13 cellular contexts compared by ENCODE assay signal in the genomic region with DNA sequence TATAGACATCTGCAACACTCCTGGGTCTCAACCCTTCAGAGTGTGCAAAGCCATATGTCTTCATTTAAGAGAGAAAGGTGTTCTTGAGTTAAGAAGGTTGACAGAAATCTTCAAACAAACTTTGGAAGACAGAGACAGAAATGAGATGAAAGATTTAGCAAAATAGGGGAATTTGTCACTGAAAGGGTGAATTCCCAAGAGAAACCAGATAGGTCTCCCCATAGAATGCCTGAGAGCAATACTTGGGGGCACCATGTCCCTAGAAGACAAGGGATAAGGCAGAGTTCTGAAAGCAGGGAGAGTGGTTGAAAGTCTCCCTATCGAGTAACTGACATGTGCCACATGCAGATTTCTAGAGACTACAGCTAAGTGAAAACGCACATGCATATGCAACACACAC. TPM values are rescaled to one million over a fixed set of nuclear protein-coding genes. Genes with fewer than 3 reads are reported as not detected.
DNase-seq lines count a peak whose midpoint lies in the region; ATAC-seq and TF ChIP-seq lines count a peak whose summit lies in the region.
"Had no signal": no experiment of that assay in that cellular context is flagged by ENCODE, and none has a peak within 500 bp of the region (broad histone marks: within the 10 kb centered on the region; RNA-seq: fewer than 3 reads in every experiment).

No MANE protein-coding gene starts in this region.

- intact Hi-C loops in Caco-2 (cut with micrococcal nuclease; ENCODE audit: unreplicated experiment) = no loop called here

- ATAC-seq in HG02973 (IDR thresholded peaks at IDR 0.05; ENCODE audit: unreplicated experiment) (peak; percentile 50), HG02588 (IDR thresholded peaks at IDR 0.05; ENCODE audit: unreplicated experiment) (no peak), esophagus mucosa (no peak)

- peak overlapping the region; percentile 59 for H3K27ac Mint-ChIP-seq in Caco-2 (ENCODE audit: unreplicated experiment)
- H3K27ac Mint-ChIP-seq: activated naive CD8-positive, alpha-beta T cell treated with anti-CD3 and anti-CD28 coated beads for 36 hours had no signal

- peaks cover 66% of the 10 kb centered on the region for H3K36me3 Mint-ChIP-seq in Caco-2 (ENCODE audit: insufficient read depth, unreplicated experiment)

- no peaks in the 10 kb centered on the region for H3K27me3 ChIP-seq in Caco-2 (replicated peaks; ENCODE audit: control insufficient read depth, insufficient read depth, low read length)

- no peak for TF ChIP-seq POLR2A in NB4 (IDR thresholded peaks at IDR 0.05; ENCODE audit: extremely low read depth, insufficient read length)

- H3K9me3 ChIP-seq in Caco-2 = peaks cover 4% of the 10 kb centered on the region; the same call in 1 of the 2 replicates

- CTCF ChIA-PET in Caco-2 (lab: Charles Lee) = no interaction called here

- peaks cover 8% of the 10 kb centered on the region; the same call in 1 of the 2 replicates for H3K4me1 ChIP-seq in Caco-2

- BruUV-seq in Caco-2 (replicated peaks; lab: Mats Ljungman, UMichigan) = no TSS peak

- no peaks in the 10 kb centered on the region for H3K27me3 Mint-ChIP-seq in Caco-2 (ENCODE audit: insufficient read depth, unreplicated experiment)

- DNase-seq in Caco-2 (no peak), GM20000 (ENCODE audit: low spot score) (peak; percentile 20), NB4 (ENCODE audit: low read depth) (peak; percentile 48), SHP77 treated with DMSO at 0.1 percent for 48 hours (lab: John Stamatoyannopoulos, UW) (no peak)
- DNase-seq in activated CD4-positive, alpha-beta T cell treated with anti-CD3 and anti-CD28 coated beads for 48 hours = no peak
- DNase-seq: activated CD8-positive, alpha-beta memory T cell treated with anti-CD3 and anti-CD28 coated beads, Interleukin-2, amount 50 U/mL, for 4 hours; activated naive CD8-positive, alpha-beta T cell treated with anti-CD3 and anti-CD28 coated beads for 36 hours; NCI-H2029; stimulated activated CD4-positive, alpha-beta T cell treated with anti-CD3 and anti-CD28 coated beads, Interleukin-1b, Interleukin-23, amount 100 ng/mL, for 48 hours had no signal

- no peak overlapping the region for H3K4me3 ChIP-seq in Caco-2 (ENCODE audit: low read depth, low read length)
- no peak overlapping the region for H3K4me3 ChIP-seq in NB4 (ENCODE audit: low read depth, low read length)
- H3K4me3 ChIP-seq: K562 had no signal

- no peaks in the 10 kb centered on the region for H3K9me3 Mint-ChIP-seq in Caco-2 (ENCODE audit: unreplicated experiment)
- H3K9me3 Mint-ChIP-seq: activated naive CD8-positive, alpha-beta T cell treated with anti-CD3 and anti-CD28 coated beads for 36 hours had no signal

- POLR2A ChIA-PET in Caco-2 (lab: Charles Lee) = no interaction called here

- H3K4me1 Mint-ChIP-seq in Caco-2 (ENCODE audit: low read depth, unreplicated experiment) = peaks cover 27% of the 10 kb centered on the region

- TF ChIP-seq CTCF in Caco-2 (IDR thresholded peaks at IDR 0.05; ENCODE audit: insufficient read depth in 1 of 2, low read depth in 1 of 2, low read length in 1 of 2, severe bottlenecking in 1 of 2, unreplicated experiment in 1 of 2) (no peak), GM20000 (IDR thresholded peaks at IDR 0.05; ENCODE audit: extremely low read depth, missing control alignments) (no peak), NB4 (IDR thresholded peaks at IDR 0.05; ENCODE audit: low read depth, low read length) (no peak)

- H3K4me3 Mint-ChIP-seq in Caco-2 (ENCODE audit: unreplicated experiment) = no peak overlapping the region
- H3K4me3 Mint-ChIP-seq: activated naive CD8-positive, alpha-beta T cell treated with anti-CD3 and anti-CD28 coated beads for 36 hours had no signal

- no peaks in the 10 kb centered on the region for H3K36me3 ChIP-seq in Caco-2 (ENCODE audit: control insufficient read depth, insufficient read depth, low read length)

RNA-seq across cellular contexts. Expression of a gene that starts 50.0 kb away (rescaled TPM):
- total RNA-seq in Caco-2 (2022) = 180 TPM in 2 replicates
- total RNA-seq in esophagus mucosa = 20.8 TPM

Comparison
In these comparisons a context has a peak if more than half of its experiments do, and no peak if none do; other contexts are left out.
1. DNase-seq: peak in GM20000 (single experiment) and NB4 (single experiment); none in Caco-2 (0 of 2), SHP77 treated with DMSO at 0.1 percent for 48 hours (single experiment) and activated CD4-positive, alpha-beta T cell treated with anti-CD3 and anti-CD28 coated beads for 48 hours (single experiment).